ENCODE assay signal across 22 cellular contexts in genomic region chr19:35128398-35129057, GRCh38. TPM values are rescaled to one million over a fixed set of nuclear protein-coding genes. Genes with fewer than 3 reads are reported as not detected.
DNase-seq lines count a peak whose midpoint lies in the region; ATAC-seq and TF ChIP-seq lines count a peak whose summit lies in the region.
"Had no signal": no experiment of that assay in that cellular context is flagged by ENCODE, and none has a peak within 500 bp of the region (broad histone marks: within the 10 kb centered on the region; RNA-seq: fewer than 3 reads in every experiment).

No MANE protein-coding gene starts in this region.

- no peaks in the 10 kb centered on the region for H3K9me3 ChIP-seq in Peyer's patch
- H3K9me3 ChIP-seq in colonic mucosa = no peaks in the 10 kb centered on the region
- no peaks in the 10 kb centered on the region for H3K9me3 ChIP-seq in suprapubic skin
- no peaks in the 10 kb centered on the region for H3K9me3 ChIP-seq in esophagus muscularis mucosa
- H3K9me3 ChIP-seq: BE2C, SJSA1 had no signal

- intact Hi-C loops in colonic mucosa (cut with DNase I) = no loop called here
- intact Hi-C loops in esophagus muscularis mucosa (cut with DNase I) = no loop called here

- no peak for DNase-seq in Peyer's patch
- DNase-seq in colonic mucosa = no peak
- no peak for DNase-seq in neural crest cell (ENCODE audit: low read depth, low spot score)
- DNase-seq in suprapubic skin (ENCODE audit: low spot score in 2 of 2) = no peak
- no peak for DNase-seq in NCI-H1417 (lab: John Stamatoyannopoulos, UW)
- no peak for DNase-seq in esophagus muscularis mucosa (ENCODE audit: extremely low spot score)
- DNase-seq in GM20000 (ENCODE audit: low spot score) = no peak
- DNase-seq: BE2C, EL, GF-D8, H7, HFFc6, MM.1S, NCI-H1092, NCI-H1436 treated with DMSO at 0.1 percent for 48 hours, NCI-H1930, NCI-H2227 treated with DMSO at 0.1 percent for 48 hours, NCI-H510A had no signal

- H3K9me3 Mint-ChIP-seq in neural crest cell = peaks cover 12% of the 10 kb centered on the region
- H3K9me3 Mint-ChIP-seq: HFFc6 had no signal

- H3K4me3 ChIP-seq in Peyer's patch (no peak overlapping the region), colonic mucosa (no peak overlapping the region), suprapubic skin (no peak overlapping the region), esophagus muscularis mucosa (no peak overlapping the region)
- H3K4me3 ChIP-seq: K562, SJSA1 had no signal

- H3K36me3 ChIP-seq in Peyer's patch (peaks cover 0 to 1% (median 0%) of the 10 kb centered on the region in 3 donors), colonic mucosa (no peaks in the 10 kb centered on the region), suprapubic skin (no peaks in the 10 kb centered on the region), esophagus muscularis mucosa (no peaks in the 10 kb centered on the region)
- H3K36me3 ChIP-seq: BE2C, SJSA1 had no signal

- ATAC-seq in HG02798 (IDR thresholded peaks at IDR 0.05; ENCODE audit: poor library complexity, unreplicated experiment) = no peak
- ATAC-seq: K562, Right ventricle myocardium inferior had no signal

- H3K36me3 Mint-ChIP-seq in neural crest cell (ENCODE audit: low read depth) = peaks cover 8% of the 10 kb centered on the region

- TF ChIP-seq EP300 in suprapubic skin (IDR thresholded peaks at IDR 0.05) = no peak
- no peak for TF ChIP-seq EP300 in esophagus muscularis mucosa (IDR thresholded peaks at IDR 0.05)

- no peak for TF ChIP-seq CTCF in Peyer's patch (IDR thresholded peaks at IDR 0.05)
- no peak for TF ChIP-seq CTCF in colonic mucosa (IDR thresholded peaks at IDR 0.05)
- TF ChIP-seq CTCF in neural crest cell (conservative IDR thresholded peaks at IDR 0.05) = no peak
- no peak for TF ChIP-seq CTCF in suprapubic skin (IDR thresholded peaks at IDR 0.05)
- no peak for TF ChIP-seq CTCF in esophagus muscularis mucosa (IDR thresholded peaks at IDR 0.05)
- no peak for TF ChIP-seq CTCF in GM20000 (IDR thresholded peaks at IDR 0.05; ENCODE audit: extremely low read depth, missing control alignments)

- H3K4me1 ChIP-seq in Peyer's patch (peaks cover 4 to 43% (median 6%) of the 10 kb centered on the region in 4 donors), colonic mucosa (peaks cover 26% of the 10 kb centered on the region), suprapubic skin (peaks cover 64% of the 10 kb centered on the region), esophagus muscularis mucosa (peaks cover 7 to 33% (median 24%) of the 10 kb centered on the region in 4 donors)

- no peaks in the 10 kb centered on the region for H3K27me3 Mint-ChIP-seq in neural crest cell (ENCODE audit: low read depth)

- H3K4me3 Mint-ChIP-seq in neural crest cell = no peak overlapping the region
- H3K4me3 Mint-ChIP-seq: HFFc6 had no signal

- WGBS in suprapubic skin = 86% methylated on average over 9 of the region's 9 CpGs
- WGBS in esophagus muscularis mucosa = 86% methylated on average over 9 of the region's 9 CpGs

- TF ChIP-seq POLR2A in Peyer's patch (IDR thresholded peaks at IDR 0.05) (no peak), suprapubic skin (IDR thresholded peaks at IDR 0.05) (no peak), esophagus muscularis mucosa (IDR thresholded peaks at IDR 0.05; ENCODE audit: low read depth) (no peak)

- H3K27ac Mint-ChIP-seq in neural crest cell (ENCODE audit: unreplicated experiment) = peak overlapping the region; percentile 20
- H3K27ac Mint-ChIP-seq: HFFc6 had no signal

- H3K4me1 Mint-ChIP-seq in neural crest cell = peaks cover 38% of the 10 kb centered on the region

- H3K9ac ChIP-seq in colonic mucosa (ENCODE audit: low read depth in 2 of 2, low read length in 2 of 2) = peak overlapping the region in 1 of 2 donors; percentile 59

- no peaks in the 10 kb centered on the region for H3K27me3 ChIP-seq in Peyer's patch
- no peaks in the 10 kb centered on the region for H3K27me3 ChIP-seq in colonic mucosa
- no peaks in the 10 kb centered on the region for H3K27me3 ChIP-seq in suprapubic skin
- H3K27me3 ChIP-seq in esophagus muscularis mucosa = no peaks in the 10 kb centered on the region
- H3K27me3 ChIP-seq: BE2C, SJSA1 had no signal

- H3K27ac ChIP-seq in Peyer's patch (peak overlapping the region in 3 of 4 donors; percentile 12 to 97 (median 83)), colonic mucosa (peak overlapping the region; percentile 89), suprapubic skin (peak overlapping the region; percentile 95), esophagus muscularis mucosa (replicated peaks in 1 of 4) (no peak overlapping the region)
- H3K27ac ChIP-seq: SJSA1 had no signal

RNA-seq across cellular contexts. Expression of gene LGI4, which starts 6.3 kb away (rescaled TPM):
- total RNA-seq in Peyer's patch = 10 to 100 TPM in 2 of 4 donors, 1 to 10 TPM in 2; 6.1 to 37.3 (median 14.4) TPM
- 10 to 100 TPM in 1 of 2 donors, 1 to 10 TPM in 1; 5.8 to 10.2 TPM for total RNA-seq in colonic mucosa
- total RNA-seq in neural crest cell = 15.9 and 16.1 TPM in 2 replicates
- 10 to 100 TPM in 1 of 4 donors, 1 to 10 TPM in 3; 4.3 to 11.8 (median 7.8) TPM for total RNA-seq in suprapubic skin
- 10 to 100 TPM; 32.0 to 58.6 (median 49.2) TPM for total RNA-seq in esophagus muscularis mucosa
- total RNA-seq: SJSA1 had no signal

RNA-seq across cellular contexts. Expression of gene FXYD1, which starts 10.1 kb away (rescaled TPM):
- total RNA-seq in Peyer's patch = 10 to 100 TPM in 2 of 4 donors, not detected in 2; 12.3 to 12.7 TPM
- 10 to 100 TPM in 1 of 2 donors, 1 to 10 TPM in 1; 8.8 to 15.1 TPM for total RNA-seq in colonic mucosa
- 4.2 and 6.5 TPM in 2 replicates for total RNA-seq in neural crest cell
- 10 to 100 TPM in 1 of 4 donors, 1 to 10 TPM in 3; 2.0 to 10.9 (median 6.7) TPM for total RNA-seq in suprapubic skin
- 10 to 100 TPM; 44.4 to 92.6 (median 70.7) TPM for total RNA-seq in esophagus muscularis mucosa
- total RNA-seq: SJSA1 had no signal

RNA-seq across cellular contexts. Expression of gene FXYD3, which starts 12.9 kb away (rescaled TPM):
- total RNA-seq in Peyer's patch = 1,000 to 10,000 TPM in 3 of 4 donors, 10 to 100 TPM in 1; 33.0 to 1,418 (median 1,063) TPM
- 1,000 to 10,000 TPM; 1,386 to 2,836 TPM for total RNA-seq in colonic mucosa
- total RNA-seq in neural crest cell = 2.5 and 2.8 TPM in 2 replicates
- total RNA-seq in suprapubic skin = 100 to 1,000 TPM; 383 to 765 (median 575) TPM
- 1 to 10 TPM in 3 of 4 donors, under 1 TPM in 1; 0.83 to 3.8 (median 3.1) TPM for total RNA-seq in esophagus muscularis mucosa
- total RNA-seq: H7, HFFc6, SJSA1 had no signal

RNA-seq across cellular contexts. Expression of gene FXYD7, which starts 14.5 kb away (rescaled TPM):
- total RNA-seq in Peyer's patch (not detected), colonic mucosa (under 1 TPM; 0.47 to 0.61 TPM), neural crest cell (1.1 and 1.4 TPM in 2 replicates), suprapubic skin (1 to 10 TPM in 1 of 4 donors, not detected in 3; 2.2 TPM), esophagus muscularis mucosa (under 1 TPM in 1 of 4 donors, not detected in 3; 0.71 TPM)
- total RNA-seq: Right ventricle myocardium inferior, SJSA1 had no signal

RNA-seq across cellular contexts. Expression of gene FXYD5, which starts 26.0 kb away (rescaled TPM):
- 10 to 100 TPM in 3 of 4 donors, 1 to 10 TPM in 1; 6.0 to 67.7 (median 22.2) TPM for total RNA-seq in Peyer's patch
- 10 to 100 TPM; 20.3 to 23.6 TPM for total RNA-seq in colonic mucosa
- total RNA-seq in neural crest cell = 13.3 and 17.0 TPM in 2 replicates
- 10 to 100 TPM; 29.8 to 64.8 (median 37.7) TPM for total RNA-seq in suprapubic skin
- total RNA-seq in esophagus muscularis mucosa = 10 to 100 TPM; 26.6 to 49.3 (median 43.0) TPM

Comparison
In these comparisons a context has a peak if more than half of its experiments do, and no peak if none do; other contexts are left out.
1. H3K27ac ChIP-seq: peak in Peyer's patch (3 of 4), colonic mucosa (single experiment) and suprapubic skin (single experiment); none in esophagus muscularis mucosa (0 of 4).